Comparison of ENCODE assay signal across 1 cellular context in genomic region chr2:70967189-70967588, GRCh38.
TF ChIP-seq lines count a peak whose summit lies in the region.

No MANE protein-coding gene starts in this region.

TF ChIP-seq in HepG2, 621 proteins besides CTCF, POLR2A, EP300 and RAD21:
- peak; percentile 98 for TF ChIP-seq ATF7 (IDR thresholded peaks at IDR 0.05)
- no peak for TF ChIP-seq ATF7 (CRISPR knock-in tag; IDR thresholded peaks at IDR 0.05)
- TF ChIP-seq SMAD1 (CRISPR knock-in tag; IDR thresholded peaks at IDR 0.05; ENCODE audit: borderline replicate concordance, low read depth), result no peak
- TF ChIP-seq CREB1 (IDR thresholded peaks at IDR 0.05), result peak; percentile 90
- TF ChIP-seq CREB1 (CRISPR knock-in tag; IDR thresholded peaks at IDR 0.05), result no peak
